Comparison of ENCODE assay signal across 28 cellular contexts in the genomic region with DNA sequence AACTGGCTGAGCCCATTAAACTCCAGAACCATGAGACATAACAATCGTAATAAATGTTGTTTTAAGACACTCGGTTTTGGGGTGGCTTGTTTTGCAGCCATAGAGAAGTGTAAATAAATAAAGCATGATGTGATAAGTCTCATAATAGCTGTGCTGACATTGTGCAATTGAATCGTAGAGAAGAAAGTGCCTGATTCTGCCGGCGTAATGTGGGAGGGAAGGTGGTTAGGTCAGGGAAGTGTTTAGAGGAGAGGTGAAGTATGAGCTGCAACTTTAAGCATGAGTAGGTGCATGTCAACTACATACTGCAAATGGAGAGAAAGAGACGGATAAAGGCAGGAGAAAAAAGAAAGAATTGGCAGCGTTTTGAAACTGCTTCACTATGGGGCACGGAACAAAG.
"Had no signal": no experiment of that assay in that cellular context is flagged by ENCODE, and none has a peak within 500 bp of the region (broad histone marks: within the 10 kb centered on the region; RNA-seq: fewer than 3 reads in every experiment).

No MANE protein-coding gene starts in this region.

- H3K36me3 Mint-ChIP-seq: activated CD4-positive, alpha-beta memory T cell treated with anti-CD3 and anti-CD28 coated beads for 36 hours; activated naive CD4-positive, alpha-beta T cell treated with anti-CD3 and anti-CD28 coated beads, Interleukin-2, amount 10 ng/mL, durations not matched to agents 7 days and 5 days; immature natural killer cell; mesothelial cell of epicardium; natural killer cell had no signal

- H3K36me3 ChIP-seq: cardiac muscle cell, esophagus squamous epithelium, left ventricle myocardium inferior, ovary, prostate gland, right atrium auricular region, thyroid gland had no signal

- H3K4me1 Mint-ChIP-seq: activated naive CD4-positive, alpha-beta T cell treated with anti-CD3 and anti-CD28 coated beads, Interleukin-2, amount 10 ng/mL, durations not matched to agents 7 days and 5 days; endodermal cell; immature natural killer cell had no signal

- H3K27me3 ChIP-seq: body of pancreas, cardiac muscle cell, hepatocyte, ovary, right atrium auricular region, thyroid gland had no signal

- H3K9me3 Mint-ChIP-seq: activated CD4-positive, alpha-beta memory T cell treated with anti-CD3 and anti-CD28 coated beads for 36 hours; activated naive CD4-positive, alpha-beta T cell treated with anti-CD3 and anti-CD28 coated beads, Interleukin-2, amount 10 ng/mL, durations not matched to agents 7 days and 5 days; activated T-cell treated with anti-CD3 and anti-CD28 coated beads, Interleukin-2, amount 50 U/mL, for 72 hours; endodermal cell; immature natural killer cell had no signal

- H3K4me3 Mint-ChIP-seq: activated CD4-positive, alpha-beta memory T cell treated with anti-CD3 and anti-CD28 coated beads for 36 hours; activated naive CD4-positive, alpha-beta T cell treated with anti-CD3 and anti-CD28 coated beads, Interleukin-2, amount 10 ng/mL, durations not matched to agents 7 days and 5 days; activated T-cell treated with anti-CD3 and anti-CD28 coated beads, Interleukin-2, amount 50 U/mL, for 72 hours; endodermal cell; immature natural killer cell; mesothelial cell of epicardium; natural killer cell had no signal

- DNase-seq: activated CD4-positive, alpha-beta memory T cell treated with anti-CD3 and anti-CD28 coated beads for 36 hours; activated CD4-positive, alpha-beta T cell treated with anti-CD3 and anti-CD28 coated beads for 48 hours; activated CD4-positive, CD25-positive, alpha-beta regulatory T cell; activated effector memory CD4-positive, alpha-beta T cell treated with anti-CD3 and anti-CD28 coated beads, Interleukin-2, amount 50 U/mL, for 16 hours; activated naive CD4-positive, alpha-beta T cell treated with anti-CD3 and anti-CD28 coated beads, Interleukin-2, amount 10 ng/mL, durations not matched to agents 7 days and 5 days; activated T-cell treated with anti-CD3 and anti-CD28 coated beads, Interleukin-2, amount 50 U/mL, for 72 hours; body of pancreas; cortex of kidney; endodermal cell; esophagus squamous epithelium; foreskin fibroblast; immature natural killer cell; kidney glomerular epithelial cell; left ventricle myocardium inferior; mammary epithelial cell; natural killer cell; ovary; stimulated activated CD4-positive, alpha-beta T cell treated with anti-CD3 and anti-CD28 coated beads, Interleukin-4, amount 100 ng/mL, for 24 hours; stimulated activated naive CD4-positive, alpha-beta T cell treated with Interleukin-2 at 50 U/mL for 16 hours; substantia nigra; T-helper 1 cell; T-helper 9 cell; thyroid gland had no signal

- H3K27me3 Mint-ChIP-seq: activated CD4-positive, alpha-beta memory T cell treated with anti-CD3 and anti-CD28 coated beads for 36 hours; activated naive CD4-positive, alpha-beta T cell treated with anti-CD3 and anti-CD28 coated beads, Interleukin-2, amount 10 ng/mL, durations not matched to agents 7 days and 5 days had no signal

- H3K4me1 ChIP-seq: body of pancreas, esophagus squamous epithelium, left ventricle myocardium inferior, prostate gland, right atrium auricular region, thyroid gland had no signal

- H3K27ac Mint-ChIP-seq: activated CD4-positive, alpha-beta memory T cell treated with anti-CD3 and anti-CD28 coated beads for 36 hours; activated naive CD4-positive, alpha-beta T cell treated with anti-CD3 and anti-CD28 coated beads, Interleukin-2, amount 10 ng/mL, durations not matched to agents 7 days and 5 days; activated T-cell treated with anti-CD3 and anti-CD28 coated beads, Interleukin-2, amount 50 U/mL, for 72 hours; endodermal cell; immature natural killer cell; mesothelial cell of epicardium; natural killer cell had no signal

- ATAC-seq: activated T-cell treated with anti-CD3 and anti-CD28 coated beads, Interleukin-2, amount 50 U/mL, for 72 hours; body of pancreas; natural killer cell had no signal

- H3K9me3 ChIP-seq: body of pancreas, esophagus squamous epithelium, left ventricle myocardium inferior, ovary, prostate gland, right atrium auricular region, thyroid gland had no signal

- H3K4me3 ChIP-seq: body of pancreas, cardiac muscle cell, esophagus squamous epithelium, hepatocyte, left ventricle myocardium inferior, ovary, prostate gland, right atrium auricular region, thyroid gland had no signal
